Comparison of ENCODE assay signal across 2 cellular contexts in the genomic region with DNA sequence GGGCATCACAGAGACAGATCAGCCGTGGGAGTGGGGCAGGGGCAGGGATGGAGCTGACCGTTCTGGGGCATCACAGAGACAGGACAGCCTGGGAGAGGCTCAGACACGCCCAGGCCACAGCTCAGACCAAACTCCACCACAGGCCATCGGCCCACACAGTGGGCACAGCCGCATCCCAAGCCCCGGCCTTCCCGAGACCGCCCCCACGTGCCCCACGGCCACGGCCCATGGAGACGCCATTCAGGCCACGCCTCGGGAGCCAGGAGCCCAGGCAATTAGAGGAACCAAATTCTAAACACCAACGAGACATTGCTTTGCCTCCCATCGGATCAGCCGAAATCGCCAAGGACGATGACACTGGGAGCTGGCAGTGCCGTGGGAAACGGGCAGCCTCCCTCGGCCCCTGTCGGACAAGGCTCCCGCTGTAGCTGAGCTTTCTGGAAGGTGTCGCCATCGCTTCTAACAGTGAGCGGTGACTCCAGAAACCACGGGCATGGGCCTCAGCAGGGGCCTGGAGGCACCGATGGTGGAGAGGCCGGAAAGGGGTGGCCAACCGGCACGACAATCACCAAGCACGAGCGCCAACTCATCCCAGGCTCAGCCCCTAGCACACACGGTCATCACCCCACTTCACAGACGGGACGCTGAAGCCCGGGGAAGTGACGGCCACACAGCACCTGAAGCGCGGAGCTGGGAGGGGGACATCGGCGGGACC.
A peak's percentile ranks its signal among the peaks of the same experiment; 100 is the strongest.
TF ChIP-seq lines count a peak whose summit lies in the region.

No MANE protein-coding gene starts in this region.

TF ChIP-seq in HepG2, 621 proteins besides CTCF, POLR2A, EP300 and RAD21:
- TF ChIP-seq, protein P1, sequence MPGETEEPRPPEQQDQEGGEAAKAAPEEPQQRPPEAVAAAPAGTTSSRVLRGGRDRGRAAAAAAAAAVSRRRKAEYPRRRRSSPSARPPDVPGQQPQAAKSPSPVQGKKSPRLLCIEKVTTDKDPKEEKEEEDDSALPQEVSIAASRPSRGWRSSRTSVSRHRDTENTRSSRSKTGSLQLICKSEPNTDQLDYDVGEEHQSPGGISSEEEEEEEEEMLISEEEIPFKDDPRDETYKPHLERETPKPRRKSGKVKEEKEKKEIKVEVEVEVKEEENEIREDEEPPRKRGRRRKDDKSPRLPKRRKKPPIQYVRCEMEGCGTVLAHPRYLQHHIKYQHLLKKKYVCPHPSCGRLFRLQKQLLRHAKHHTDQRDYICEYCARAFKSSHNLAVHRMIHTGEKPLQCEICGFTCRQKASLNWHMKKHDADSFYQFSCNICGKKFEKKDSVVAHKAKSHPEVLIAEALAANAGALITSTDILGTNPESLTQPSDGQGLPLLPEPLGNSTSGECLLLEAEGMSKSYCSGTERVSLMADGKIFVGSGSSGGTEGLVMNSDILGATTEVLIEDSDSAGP (CRISPR knock-in tag; IDR thresholded peaks at IDR 0.05; ENCODE audit: borderline replicate concordance), result 0 out of 2 replicates have a peak, but pooled peaks have one; percentile 27
- TF ChIP-seq RBFOX2 (IDR thresholded peaks at IDR 0.05; ENCODE audit: low read depth, low read length) (no peak), HNRNPL (IDR thresholded peaks at IDR 0.05; ENCODE audit: low read depth, low read length) (0 out of 2 replicates have a peak, but pooled peaks have one; percentile 37)

TF ChIP-seq in GM12878, 131 proteins besides CTCF, POLR2A, EP300 and RAD21:
- TF ChIP-seq CEBPB (IDR thresholded peaks at IDR 0.05; ENCODE audit: borderline replicate concordance in 1 of 2, low read depth in 2 of 2, low read length in 2 of 2), result no peak
- TF ChIP-seq SRF (IDR thresholded peaks at IDR 0.05; ENCODE audit: low read depth in 2 of 2, low read length in 2 of 2), result no peak
- peak in 1 of 2 experiments; percentile 29; a peak in 1 of 4 replicates for TF ChIP-seq IKZF2 (IDR thresholded peaks at IDR 0.05)
- 0 out of 2 replicates have a peak, but pooled peaks have one; percentile 34 for TF ChIP-seq LARP7 (IDR thresholded peaks at IDR 0.05)
